ENCODE assay signal across 8 cellular contexts in the genomic region with DNA sequence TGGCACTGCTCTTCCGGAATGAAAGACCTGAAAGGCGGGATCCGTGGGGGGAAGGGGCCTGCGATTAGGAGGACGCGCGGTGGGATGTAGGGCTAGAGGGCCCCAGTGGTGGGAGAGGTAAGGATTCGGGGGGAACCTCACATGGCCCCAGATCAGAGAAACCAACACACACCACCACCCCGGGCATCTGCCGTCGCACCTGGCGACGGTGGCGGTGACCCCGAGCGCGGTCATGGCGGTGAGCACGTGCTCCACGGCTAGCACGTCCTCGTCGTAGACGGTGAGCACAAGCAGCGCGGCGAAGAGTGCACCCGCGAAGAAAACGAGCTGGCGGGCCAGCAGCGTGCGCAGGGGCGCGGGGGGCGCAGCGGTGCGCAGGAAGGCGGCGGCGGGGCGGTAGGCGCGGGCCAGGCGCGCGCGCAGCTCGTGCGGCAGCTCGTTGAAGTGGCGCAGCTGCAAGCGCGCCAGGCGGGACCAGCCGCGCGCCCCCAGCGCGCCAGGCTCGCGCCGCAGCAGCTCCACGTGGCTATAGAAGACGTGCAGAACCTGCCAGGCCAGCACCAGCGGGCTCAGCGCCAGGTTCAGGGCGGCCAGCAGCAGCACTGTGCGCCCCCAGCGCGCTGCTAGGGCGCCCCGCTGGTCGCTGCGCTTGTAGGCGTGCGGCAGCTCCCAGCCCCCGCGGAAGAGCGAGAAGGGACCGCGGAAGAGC. TPM values are rescaled to one million over a fixed set of nuclear protein-coding genes. Genes with fewer than 3 reads are reported as not detected.
DNase-seq lines count a peak whose midpoint lies in the region; ATAC-seq and TF ChIP-seq lines count a peak whose summit lies in the region.

No MANE protein-coding gene starts in this region.

- peak; percentile 60 for DNase-seq in A673 (ENCODE audit: low spot score)
- peak in 66 of 76 experiments; percentile 10 to 72 (median 52) for DNase-seq in HUDEP-2 (lab: John Stamatoyannopoulos, UW; ENCODE audit: unreplicated experiment in 76 of 76)
- peak; percentile 68 for DNase-seq in activated CD8-positive, alpha-beta T cell treated with anti-CD3 and anti-CD28 coated beads for 36 hours
- no peak for DNase-seq in fibroblast of villous mesenchyme (ENCODE audit: low read depth)
- no peak for DNase-seq in sigmoid colon
- no peak for DNase-seq in AG08396 (ENCODE audit: low spot score)

- H3K9me3 Mint-ChIP-seq in activated CD8-positive, alpha-beta T cell treated with anti-CD3 and anti-CD28 coated beads for 36 hours, result no peaks in the 10 kb centered on the region

- TF ChIP-seq EP300 in sigmoid colon (IDR thresholded peaks at IDR 0.05), result no peak

- peak overlapping the region; percentile 36 for H3K4me3 ChIP-seq in A673 (ENCODE audit: low read depth, low read length, poor library complexity, severe bottlenecking)
- H3K4me3 ChIP-seq in fibroblast of villous mesenchyme (ENCODE audit: low read depth, low read length), result peak overlapping the region; percentile 48
- H3K4me3 ChIP-seq in sigmoid colon, result peak overlapping the region in 3 of 4 donors; percentile 5 to 32 (median 30)

- intact Hi-C loops in A673 (cut with micrococcal nuclease; ENCODE audit: unreplicated experiment) (no loop called here), sigmoid colon (cut with DNase I) (no loop called here)
- intact Hi-C loops in activated CD8-positive, alpha-beta T cell treated with anti-CD3 and anti-CD28 coated beads for 36 hours (cut with micrococcal nuclease), result no loop called here

- no TSS peak for BruUV-seq in A673 (replicated peaks; lab: Mats Ljungman, UMichigan)

- H3K36me3 ChIP-seq in A673 (ENCODE audit: insufficient read depth, low read length, poor library complexity, severe bottlenecking) (no peaks in the 10 kb centered on the region), sigmoid colon (no peaks in the 10 kb centered on the region)

- TF ChIP-seq POLR2A in sigmoid colon (IDR thresholded peaks at IDR 0.05), result no peak

- H3K9me3 ChIP-seq in A673 (ENCODE audit: low read depth, low read length, poor library complexity, severe bottlenecking) (no peaks in the 10 kb centered on the region), sigmoid colon (no peaks in the 10 kb centered on the region)

- peak; percentile 40 for ATAC-seq in activated CD8-positive, alpha-beta T cell treated with anti-CD3 and anti-CD28 coated beads for 36 hours
- ATAC-seq in GM19452 (IDR thresholded peaks at IDR 0.05; ENCODE audit: unreplicated experiment) (no peak), GM21619 (IDR thresholded peaks at IDR 0.05; ENCODE audit: unreplicated experiment) (no peak)

- 1 to 5% methylated on average over 82 of the region's 82 CpGs for WGBS in sigmoid colon, 2 donors

- TF ChIP-seq CTCF in A673 (conservative IDR thresholded peaks at IDR 0.05; ENCODE audit: low read depth, low read length) (no peak; the same call in 1 of the 2 replicates), fibroblast of villous mesenchyme (IDR thresholded peaks at IDR 0.05; ENCODE audit: insufficient read depth, low read depth, low read length) (no peak), sigmoid colon (IDR thresholded peaks at IDR 0.05) (no peak)
- peak; percentile 68 for TF ChIP-seq CTCF in activated CD8-positive, alpha-beta T cell treated with anti-CD3 and anti-CD28 coated beads for 36 hours (IDR thresholded peaks at IDR 0.05)

- H3K27me3 ChIP-seq in A673 (replicated peaks; ENCODE audit: insufficient read depth, low read depth, low read length, poor library complexity), result peaks cover 6% of the 10 kb centered on the region
- peaks cover 19 to 74% (median 43%) of the 10 kb centered on the region in 3 donors for H3K27me3 ChIP-seq in sigmoid colon

- POLR2A ChIA-PET in A673 (lab: Charles Lee; ENCODE audit: low non-redundant PET), result interaction anchor here (0.6 kb wide), 1 partner anchor 74 kb away, joined by 4 read pairs; no protein-coding TSS in a partner anchor
- POLR2A ChIA-PET in activated CD8-positive, alpha-beta T cell treated with anti-CD3 and anti-CD28 coated beads for 36 hours (lab: Charles Lee), result interaction anchor here (0.6 to 3.5 kb wide), 8 partner anchors 10 to 487 kb away, joined by 3 to 20 read pairs (median 3); a partner anchor contains a TSS

- H3K27me3 Mint-ChIP-seq in activated CD8-positive, alpha-beta T cell treated with anti-CD3 and anti-CD28 coated beads for 36 hours, result peaks cover 10% of the 10 kb centered on the region

- H3K27ac Mint-ChIP-seq in activated CD8-positive, alpha-beta T cell treated with anti-CD3 and anti-CD28 coated beads for 36 hours, result peak overlapping the region; percentile 76

- no peak overlapping the region for H3K27ac ChIP-seq in A673 (ENCODE audit: low read depth, low read length, poor library complexity, severe bottlenecking)
- no peak overlapping the region for H3K27ac ChIP-seq in sigmoid colon

- H3K36me3 Mint-ChIP-seq in activated CD8-positive, alpha-beta T cell treated with anti-CD3 and anti-CD28 coated beads for 36 hours (ENCODE audit: low read depth), result peaks cover 14% of the 10 kb centered on the region

- H3K4me1 ChIP-seq in A673 (ENCODE audit: insufficient read depth, low read length, poor library complexity, severe bottlenecking) (peaks cover 14% of the 10 kb centered on the region), sigmoid colon (peaks cover 0 to 25% (median 24%) of the 10 kb centered on the region in 4 donors)

- peaks cover 49% of the 10 kb centered on the region for H3K4me1 Mint-ChIP-seq in activated CD8-positive, alpha-beta T cell treated with anti-CD3 and anti-CD28 coated beads for 36 hours (ENCODE audit: low read depth)

- CTCF ChIA-PET in A673 (lab: Charles Lee), result interaction anchor here (0.5 to 1.4 kb wide), 6 partner anchors 10 to 120 kb away, joined by 3 to 7 read pairs (median 3); a partner anchor contains a TSS
- CTCF ChIA-PET in activated CD8-positive, alpha-beta T cell treated with anti-CD3 and anti-CD28 coated beads for 36 hours (lab: Charles Lee), result interaction anchor here (0.6 to 8.6 kb wide), 31 partner anchors 10 to 504 kb away, joined by 3 to 73 read pairs (median 4); a partner anchor contains a TSS

- H3K4me3 Mint-ChIP-seq in activated CD8-positive, alpha-beta T cell treated with anti-CD3 and anti-CD28 coated beads for 36 hours, result peak overlapping the region; percentile 79

RNA-seq across cellular contexts. Expression of a gene that starts 5.7 kb away (rescaled TPM):
- total RNA-seq in A673 (2021), result 0.96 and 1.9 TPM in 2 replicates
- total RNA-seq in activated CD8-positive, alpha-beta T cell treated with anti-CD3 and anti-CD28 coated beads for 36 hours, result 10 to 100 TPM; 12.6 to 14.0 TPM
- under 0.01 and 0.32 TPM in 2 replicates for total RNA-seq in fibroblast of villous mesenchyme
- not detected for total RNA-seq in sigmoid colon
- polyA plus RNA-seq in sigmoid colon, result 1 to 10 TPM in 2 of 3 donors, not detected in 1; 1.2 to 1.6 TPM

RNA-seq across cellular contexts. Expression of a gene that starts 9.7 kb away (rescaled TPM):
- 50.9 and 57.6 TPM in 2 replicates for total RNA-seq in A673 (2021)
- 10 to 100 TPM; 41.4 to 47.5 TPM for total RNA-seq in activated CD8-positive, alpha-beta T cell treated with anti-CD3 and anti-CD28 coated beads for 36 hours
- total RNA-seq in fibroblast of villous mesenchyme, result 35.4 and 36.4 TPM in 2 replicates
- 10 to 100 TPM in 3 of 4 donors, 1 to 10 TPM in 1; 9.7 to 20.8 (median 19.5) TPM for total RNA-seq in sigmoid colon
- 10 to 100 TPM in 1 of 3 donors, 1 to 10 TPM in 2; 3.0 to 32.8 (median 5.3) TPM for polyA plus RNA-seq in sigmoid colon

RNA-seq across cellular contexts. Expression of a gene that starts 27.8 kb away (rescaled TPM):
- total RNA-seq in A673 (2021), result 0.75 and 1.4 TPM in 2 replicates
- 1 to 10 TPM; 5.4 to 6.2 TPM for total RNA-seq in activated CD8-positive, alpha-beta T cell treated with anti-CD3 and anti-CD28 coated beads for 36 hours
- 1.3 and 3.5 TPM in 2 replicates for total RNA-seq in fibroblast of villous mesenchyme
- 1 to 10 TPM; 1.3 to 7.2 (median 2.9) TPM for total RNA-seq in sigmoid colon
- 1 to 10 TPM in 2 of 3 donors, under 1 TPM in 1; 0.23 to 6.1 (median 1.2) TPM for polyA plus RNA-seq in sigmoid colon

RNA-seq across cellular contexts. Expression of a gene that starts 29.8 kb away (rescaled TPM):
- total RNA-seq in A673 (2021) (4.5 and 6.7 TPM in 2 replicates), fibroblast of villous mesenchyme (under 0.01 and 0.32 TPM in 2 replicates), sigmoid colon (1 to 10 TPM; 1.8 to 8.6 (median 4.5) TPM)
- total RNA-seq in activated CD8-positive, alpha-beta T cell treated with anti-CD3 and anti-CD28 coated beads for 36 hours, result 1 to 10 TPM; 3.7 to 5.8 TPM
- 1 to 10 TPM in 2 of 3 donors, under 1 TPM in 1; 0.46 to 3.1 (median 3.0) TPM for polyA plus RNA-seq in sigmoid colon

RNA-seq across cellular contexts. Expression of a gene that starts 39.1 kb away (rescaled TPM):
- total RNA-seq in A673 (2021) (21.1 and 25.7 TPM in 2 replicates), fibroblast of villous mesenchyme (22.2 and 22.9 TPM in 2 replicates), sigmoid colon (1 to 10 TPM; 6.9 to 8.3 (median 7.7) TPM)
- total RNA-seq in activated CD8-positive, alpha-beta T cell treated with anti-CD3 and anti-CD28 coated beads for 36 hours, result 10 to 100 TPM in 1 of 2 experiments, 1 to 10 TPM in 1; 9.9 to 10.4 TPM
- 10 to 100 TPM in 1 of 3 donors, 1 to 10 TPM in 2; 6.0 to 10.6 (median 9.8) TPM for polyA plus RNA-seq in sigmoid colon

Comparison
In these comparisons a context has a peak if more than half of its experiments do, and no peak if none do; other contexts are left out.
1. DNase-seq: peak in A673 (single experiment), HUDEP-2 (66 of 76) and activated CD8-positive, alpha-beta T cell treated with anti-CD3 and anti-CD28 coated beads for 36 hours (single experiment); none in fibroblast of villous mesenchyme (single experiment), sigmoid colon (single experiment) and AG08396 (single experiment).
2. Peak in every context shown above with its lines, with median percentiles within 50 percentile points of each other: H3K4me3 ChIP-seq.